11 cellular contexts compared by ENCODE assay signal in the genomic region with DNA sequence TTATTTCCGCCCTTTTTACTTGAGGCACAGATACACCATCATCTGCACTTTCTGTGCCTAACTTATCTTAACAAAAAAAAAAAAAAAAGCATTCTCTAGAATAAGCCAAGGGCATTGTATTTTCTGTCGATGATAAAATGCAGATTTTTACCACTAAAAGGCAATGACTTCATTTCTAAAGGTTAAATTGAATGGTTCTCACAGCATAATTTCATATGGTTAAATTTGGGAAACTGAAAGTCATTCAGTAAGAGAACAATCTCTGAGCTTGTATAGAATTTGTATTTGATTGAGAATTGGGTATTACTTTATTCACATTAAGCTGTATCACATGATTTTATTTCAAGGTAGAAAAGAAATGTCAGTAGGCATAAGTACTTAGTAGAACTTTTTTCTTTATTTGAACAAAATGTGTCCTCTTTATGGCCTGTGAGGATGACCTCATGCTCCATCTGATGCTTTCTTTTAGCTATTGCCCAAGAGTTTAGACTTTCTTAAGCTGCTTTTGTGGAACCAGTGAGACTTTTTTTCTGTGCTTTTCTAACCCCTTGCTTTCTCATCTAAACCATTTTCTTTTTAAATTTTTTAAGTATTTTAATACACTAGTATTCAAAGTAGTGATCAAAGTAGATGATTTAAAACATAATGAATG.
DNase-seq lines count a peak whose midpoint lies in the region; ATAC-seq and TF ChIP-seq lines count a peak whose summit lies in the region.
"Had no signal": no experiment of that assay in that cellular context is flagged by ENCODE, and none has a peak within 500 bp of the region (broad histone marks: within the 10 kb centered on the region; RNA-seq: fewer than 3 reads in every experiment).

No MANE protein-coding gene starts in this region.

- H3K27ac Mint-ChIP-seq in stimulated activated naive CD8-positive, alpha-beta T cell treated with anti-CD3 and anti-CD28 coated beads, Interleukin-15, Interleukin-2, amounts not matched to agents 100 ng/mL and 50 ng/mL, for 24 hours, result peak overlapping the region; percentile 26
- H3K27ac Mint-ChIP-seq: B cell had no signal

- no peak overlapping the region for H2AFZ ChIP-seq in fibroblast of lung (ENCODE audit: low read length)

- intact Hi-C loops in Right ventricle myocardium superior (cut with DNase I), result no loop called here
- intact Hi-C loops in cardiac septum (cut with DNase I), result no loop called here

- peaks cover 18% of the 10 kb centered on the region for H3K36me3 Mint-ChIP-seq in stimulated activated naive CD8-positive, alpha-beta T cell treated with anti-CD3 and anti-CD28 coated beads, Interleukin-15, Interleukin-2, amounts not matched to agents 100 ng/mL and 50 ng/mL, for 24 hours (ENCODE audit: low read depth)

- peaks cover 37% of the 10 kb centered on the region for H3K4me1 Mint-ChIP-seq in stimulated activated naive CD8-positive, alpha-beta T cell treated with anti-CD3 and anti-CD28 coated beads, Interleukin-15, Interleukin-2, amounts not matched to agents 100 ng/mL and 50 ng/mL, for 24 hours (ENCODE audit: low read depth)

- no peak overlapping the region for H3K4me3 Mint-ChIP-seq in stimulated activated naive CD8-positive, alpha-beta T cell treated with anti-CD3 and anti-CD28 coated beads, Interleukin-15, Interleukin-2, amounts not matched to agents 100 ng/mL and 50 ng/mL, for 24 hours
- H3K4me3 Mint-ChIP-seq: B cell; central memory CD8-positive, alpha-beta T cell had no signal

- no peaks in the 10 kb centered on the region for H4K20me1 ChIP-seq in fibroblast of lung (ENCODE audit: control insufficient read depth, extremely low read depth, insufficient read depth, low read length)

- TF ChIP-seq CTCF in fibroblast of lung (conservative IDR thresholded peaks at IDR 0.05 in 1 of 2, IDR thresholded peaks at IDR 0.05 in 1 of 2; ENCODE audit: low read depth in 1 of 2, low read length in 2 of 2), result no peak

- H3K27me3 Mint-ChIP-seq in stimulated activated naive CD8-positive, alpha-beta T cell treated with anti-CD3 and anti-CD28 coated beads, Interleukin-15, Interleukin-2, amounts not matched to agents 100 ng/mL and 50 ng/mL, for 24 hours, result no peaks in the 10 kb centered on the region
- H3K27me3 Mint-ChIP-seq: B cell; central memory CD8-positive, alpha-beta T cell had no signal

- no peak overlapping the region for H3K9ac ChIP-seq in fibroblast of lung (ENCODE audit: insufficient read depth, low read length)

- H3K36me3 ChIP-seq in fibroblast of lung (ENCODE audit: control insufficient read depth, insufficient read depth, low read length), result no peaks in the 10 kb centered on the region

- H3K79me2 ChIP-seq in fibroblast of lung (ENCODE audit: control insufficient read depth, insufficient read depth, low read length), result peaks cover 2% of the 10 kb centered on the region

- ATAC-seq in Right ventricle myocardium superior (ENCODE audit: poor library complexity), result peak; percentile 55

- H3K27me3 ChIP-seq in fibroblast of lung (ENCODE audit: control insufficient read depth, insufficient read depth, low read length), result no peaks in the 10 kb centered on the region

- no peak overlapping the region for H3K4me3 ChIP-seq in fibroblast of lung (replicated peaks in 1 of 4; ENCODE audit: control extremely low read depth in 1 of 4, insufficient read depth in 1 of 4, low read depth in 3 of 4, low read length in 4 of 4)

- H3K4me1 ChIP-seq in fibroblast of lung (ENCODE audit: control insufficient read depth, extremely low read depth, insufficient read depth, low read length), result no peaks in the 10 kb centered on the region

- DNase-seq in Right ventricle myocardium superior (no peak), cardiac septum (ENCODE audit: low spot score) (no peak), NCI-H226 (peak; percentile 21), fibroblast of lung (ENCODE audit: low read depth in 2 of 2) (peak; percentile 45 to 87), COR-L47 (lab: John Stamatoyannopoulos, UW) (no peak), NCI-H2227 treated with DMSO at 0.1 percent for 48 hours (lab: John Stamatoyannopoulos, UW) (no peak), NCI-H1417 (lab: John Stamatoyannopoulos, UW) (no peak)
- DNase-seq: DMS79 treated with DMSO at 0.1 percent for 48 hours had no signal

- no peaks in the 10 kb centered on the region for H3K9me3 ChIP-seq in fibroblast of lung (ENCODE audit: control insufficient read depth, insufficient read depth, low read depth, low read length)

- H3K27ac ChIP-seq in fibroblast of lung (ENCODE audit: insufficient read depth, low read length), result no peak overlapping the region

- H3K4me2 ChIP-seq in fibroblast of lung (ENCODE audit: extremely low read depth, insufficient read depth, low read length), result no peak overlapping the region

- no peaks in the 10 kb centered on the region for H3K9me3 Mint-ChIP-seq in stimulated activated naive CD8-positive, alpha-beta T cell treated with anti-CD3 and anti-CD28 coated beads, Interleukin-15, Interleukin-2, amounts not matched to agents 100 ng/mL and 50 ng/mL, for 24 hours
- H3K9me3 Mint-ChIP-seq: central memory CD8-positive, alpha-beta T cell had no signal

Comparison
In these comparisons a context has a peak if more than half of its experiments do, and no peak if none do; other contexts are left out.
1. DNase-seq: peak in NCI-H226 (single experiment) and fibroblast of lung (2 of 2); none in Right ventricle myocardium superior (single experiment), cardiac septum (single experiment), COR-L47 (single experiment), NCI-H2227 treated with DMSO at 0.1 percent for 48 hours (single experiment) and NCI-H1417 (0 of 3).